ENCODE assay signal across 23 cellular contexts in the genomic region with DNA sequence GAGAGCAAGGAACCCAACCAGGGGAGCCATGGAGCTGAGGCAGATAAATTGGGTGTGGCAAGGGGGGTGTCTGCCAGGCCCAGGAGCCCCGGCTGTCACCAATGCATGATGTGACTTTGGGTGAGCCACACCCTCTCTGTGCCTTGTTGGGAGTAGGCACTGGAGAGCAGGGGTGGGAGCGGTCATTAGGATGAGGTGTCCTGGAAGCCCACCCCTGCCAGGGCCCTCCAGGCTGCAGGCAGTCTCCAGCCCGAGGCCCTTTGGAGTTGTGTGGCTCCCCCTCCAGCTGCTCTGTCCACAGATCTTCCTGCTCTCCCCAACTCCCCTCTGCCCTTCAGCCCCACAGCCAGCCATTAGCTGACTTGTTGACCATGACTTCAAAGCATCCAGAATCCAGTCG. TPM values are rescaled to one million over a fixed set of nuclear protein-coding genes. Genes with fewer than 3 reads are reported as not detected.
DNase-seq lines count a peak whose midpoint lies in the region; ATAC-seq, FAIRE-seq and TF ChIP-seq lines count a peak whose summit lies in the region.
"Had no signal": no experiment of that assay in that cellular context is flagged by ENCODE, and none has a peak within 500 bp of the region (broad histone marks: within the 10 kb centered on the region; RNA-seq: fewer than 3 reads in every experiment).

No MANE protein-coding gene starts in this region.

- peaks cover 13% of the 10 kb centered on the region for H3K4me1 Mint-ChIP-seq in activated T-helper 17 cell treated with anti-CD3 and anti-CD28 coated beads, Interleukin-2, amount 50 U/mL, for 72 hours

- H3K79me2 ChIP-seq in HepG2 (ENCODE audit: insufficient read depth, low read length), result peaks cover 33% of the 10 kb centered on the region
- no peaks in the 10 kb centered on the region for H3K79me2 ChIP-seq in trophoblast cell (ENCODE audit: control insufficient read depth, insufficient read depth, low read length, poor library complexity)

- no peaks in the 10 kb centered on the region; a peak in 1 of 5 replicates for H3K27me3 ChIP-seq in HepG2 (ENCODE audit: control insufficient read depth in 1 of 2, insufficient read depth in 2 of 2, low read length in 2 of 2)
- H3K27me3 ChIP-seq in right lobe of liver, result no peaks in the 10 kb centered on the region
- no peaks in the 10 kb centered on the region for H3K27me3 ChIP-seq in trophoblast cell (ENCODE audit: insufficient read depth, low read length)

- ATAC-seq in HepG2 (no peak), right lobe of liver (no peak), GM18517 (IDR thresholded peaks at IDR 0.05; ENCODE audit: unreplicated experiment) (no peak)
- ATAC-seq in activated T-helper 17 cell treated with anti-CD3 and anti-CD28 coated beads, Interleukin-2, amount 50 U/mL, for 72 hours (replicated peaks), result no peak
- ATAC-seq: A549, Panc1, SK-N-SH treated with all-trans-retinoic acid at 6 μM for 48 hours had no signal

- H3K27ac Mint-ChIP-seq in activated T-helper 17 cell treated with anti-CD3 and anti-CD28 coated beads, Interleukin-2, amount 50 U/mL, for 72 hours, result peak overlapping the region; percentile 43
- H3K27ac Mint-ChIP-seq: B cell, HFFc6 had no signal

- no peak for FAIRE-seq in HepG2 (lab: Jason Lieb, UNC)
- FAIRE-seq: A549 had no signal

- H3K9me3 Mint-ChIP-seq in activated T-helper 17 cell treated with anti-CD3 and anti-CD28 coated beads, Interleukin-2, amount 50 U/mL, for 72 hours, result peaks cover 4% of the 10 kb centered on the region
- H3K9me3 Mint-ChIP-seq: CD14-positive monocyte, HFFc6 had no signal

- TF ChIP-seq CTCF in HepG2 (CRISPR knock-in tag; IDR thresholded peaks at IDR 0.05) (no peak), right lobe of liver (IDR thresholded peaks at IDR 0.05) (no peak)

- no peak overlapping the region for H3K4ac ChIP-seq in trophoblast cell (ENCODE audit: low read depth, low read length)

- CTCF ChIA-PET in HepG2 (lab: Yijun Ruan, JAX; ENCODE audit: low intra/inter-chr PET ratio, low total read pairs), result no interaction called here

- no peak overlapping the region for H3K23ac ChIP-seq in trophoblast cell (ENCODE audit: low read length)

- no peak overlapping the region for H2AK5ac ChIP-seq in trophoblast cell (ENCODE audit: low read length)

- POLR2A ChIA-PET in HepG2 (lab: Yijun Ruan, JAX), result interaction anchor here (5.9 kb wide), 1 partner anchor 51 kb away, joined by 105 read pairs; no protein-coding TSS in a partner anchor

- no peak overlapping the region for H2BK12ac ChIP-seq in trophoblast cell (ENCODE audit: low read length)

- H3K36me3 ChIP-seq in HepG2 (replicated peaks in 1 of 2; ENCODE audit: control insufficient read depth in 1 of 2, insufficient read depth in 2 of 2, low read length in 2 of 2) (peaks cover 4 to 6% of the 10 kb centered on the region in 2 experiments; a peak in 2 of 5 replicates), right lobe of liver (no peaks in the 10 kb centered on the region), trophoblast cell (ENCODE audit: control insufficient read depth in 1 of 2, insufficient read depth in 2 of 2, low read length in 2 of 2) (no peaks in the 10 kb centered on the region)

- no peak overlapping the region for H4K12ac ChIP-seq in trophoblast cell (ENCODE audit: low read depth, low read length)

- no peak overlapping the region for H2BK5ac ChIP-seq in trophoblast cell (ENCODE audit: low read depth, low read length, poor library complexity)

- H3K4me3 Mint-ChIP-seq in activated T-helper 17 cell treated with anti-CD3 and anti-CD28 coated beads, Interleukin-2, amount 50 U/mL, for 72 hours, result no peak overlapping the region
- H3K4me3 Mint-ChIP-seq: B cell, CD14-positive monocyte, HFFc6 had no signal

- no peak overlapping the region for H3K14ac ChIP-seq in trophoblast cell (ENCODE audit: low read length)

- H3K9ac ChIP-seq in HepG2 (ENCODE audit: insufficient read depth, low read depth, low read length) (no peak overlapping the region), trophoblast cell (ENCODE audit: low read length) (no peak overlapping the region)

- no peaks in the 10 kb centered on the region for H3K79me1 ChIP-seq in trophoblast cell (ENCODE audit: low read length)

- H3K9me3 ChIP-seq in HepG2 (ENCODE audit: low read length), result no peaks in the 10 kb centered on the region
- no peaks in the 10 kb centered on the region for H3K9me3 ChIP-seq in right lobe of liver
- H3K9me3 ChIP-seq in trophoblast cell (ENCODE audit: insufficient read depth, low read depth, low read length), result peaks cover 2% of the 10 kb centered on the region
- H3K9me3 ChIP-seq: A549 had no signal

- H3K4me2 ChIP-seq in HepG2 (ENCODE audit: low read depth, low read length) (peak overlapping the region; percentile 74), trophoblast cell (ENCODE audit: low read length) (no peak overlapping the region)
- H3K4me2 ChIP-seq: A549 had no signal

- H2AFZ ChIP-seq in HepG2 (ENCODE audit: low read length), result no peak overlapping the region
- no peak overlapping the region for H2AFZ ChIP-seq in trophoblast cell (ENCODE audit: insufficient read depth, low read length, poor library complexity)

- TF ChIP-seq EP300 in HepG2 (IDR thresholded peaks at IDR 0.05; ENCODE audit: low read depth in 2 of 2, low read length in 2 of 2), result no peak
- no peak for TF ChIP-seq EP300 in HepG2 (CRISPR knock-in tag; IDR thresholded peaks at IDR 0.05; ENCODE audit: borderline replicate concordance)

- no peak overlapping the region for H4K8ac ChIP-seq in trophoblast cell (ENCODE audit: low read depth, low read length)

- intact Hi-C loops in HepG2 (cut with micrococcal nuclease; ENCODE audit: unreplicated experiment), result no loop called here
- intact Hi-C loops in right lobe of liver (cut with DNase I), result no loop called here

- H4K20me1 ChIP-seq in HepG2 (ENCODE audit: insufficient read depth, low read length), result 0 out of 2 replicates have a peak, but pooled peaks cover 2% of the 10 kb centered on the region

- H3K4me3 ChIP-seq in HepG2 (replicated peaks in 1 of 3; ENCODE audit: insufficient read depth in 1 of 3, low read depth in 2 of 3, low read length in 3 of 3), result no peak overlapping the region
- no peak overlapping the region for H3K4me3 ChIP-seq in right lobe of liver
- H3K4me3 ChIP-seq in trophoblast cell (ENCODE audit: low read depth, low read length), result no peak overlapping the region
- H3K4me3 ChIP-seq: A549 had no signal

- WGBS in HepG2 (ENCODE audit: low lambda C conversion rate), result 41% methylated on average over 2 of the region's 4 CpGs
- WGBS in right lobe of liver (ENCODE audit: insufficient coverage, low coverage, low lambda C conversion rate, missing lambda C conversion rate), result 33% methylated on average over 1 of the region's 4 CpGs
- WGBS in trophoblast cell (ENCODE audit: extremely low coverage, insufficient coverage, insufficient read length), result no CpG with 5 or more reads among the region's 4 CpGs

- TF ChIP-seq POLR2A in HepG2 (IDR thresholded peaks at IDR 0.05; ENCODE audit: insufficient read depth in 1 of 2, low read depth in 2 of 2, low read length in 2 of 2), result no peak
- no peak for TF ChIP-seq POLR2A in right lobe of liver (IDR thresholded peaks at IDR 0.05)

- no peak overlapping the region for H3K27ac ChIP-seq in HepG2 (ENCODE audit: extremely low read length, insufficient read depth, low read length)
- no peak overlapping the region for H3K27ac ChIP-seq in right lobe of liver
- no peak overlapping the region for H3K27ac ChIP-seq in trophoblast cell (ENCODE audit: low read depth, low read length)
- H3K27ac ChIP-seq: A549 had no signal

- H3K36me3 Mint-ChIP-seq in activated T-helper 17 cell treated with anti-CD3 and anti-CD28 coated beads, Interleukin-2, amount 50 U/mL, for 72 hours (ENCODE audit: low read depth), result peaks cover 18% of the 10 kb centered on the region

- no peak overlapping the region for H4K91ac ChIP-seq in trophoblast cell (ENCODE audit: low read depth, low read length)

- no TSS peak for BruUV-seq in HepG2 (replicated peaks; lab: Mats Ljungman, UMichigan)

- no peak overlapping the region for H3K18ac ChIP-seq in trophoblast cell (ENCODE audit: low read length)

- no peaks in the 10 kb centered on the region for H3K27me3 Mint-ChIP-seq in activated T-helper 17 cell treated with anti-CD3 and anti-CD28 coated beads, Interleukin-2, amount 50 U/mL, for 72 hours
- H3K27me3 Mint-ChIP-seq: B cell had no signal

- no peak overlapping the region for H2BK120ac ChIP-seq in trophoblast cell (ENCODE audit: insufficient read depth, low read length, poor library complexity)

- in situ Hi-C loops in HepG2 (cut with HindIII; ENCODE audit: extremely low pct_ligation_motif_present, low pct_unique_long_range_greater_than_20kb), result no loop called here

- H3K4me1 ChIP-seq in HepG2 (ENCODE audit: insufficient read depth, low read length) (peaks cover 28% of the 10 kb centered on the region), right lobe of liver (no peaks in the 10 kb centered on the region), trophoblast cell (ENCODE audit: control insufficient read depth in 1 of 2, insufficient read depth in 2 of 2, low read length in 2 of 2) (peaks cover 0 to 6% of the 10 kb centered on the region in 2 experiments)
- H3K4me1 ChIP-seq: A549 had no signal

- TF ChIP-seq RAD21 in HepG2 (CRISPR knock-in tag; IDR thresholded peaks at IDR 0.05), result no peak

- no peak for DNase-seq in HepG2 (ENCODE audit: low spot score)
- DNase-seq in right lobe of liver, result no peak
- peak; percentile 38 for DNase-seq in islet precursor cell
- DNase-seq in trophoblast cell, result no peak
- DNase-seq in SIG-M5 (lab: John Stamatoyannopoulos, UW), result no peak
- DNase-seq: DMS79; H7; HFFc6; KBM-7; NCI-H1105; NCI-H146; NCI-H2029; NCI-H226; NCI-H510A treated with DMSO at 0.1 percent for 48 hours; NCI-H748 treated with DMSO at 0.1 percent for 48 hours; NK-92 treated with Interleukin-12 subunit alpha and Interleukin-12 subunit beta, amount 100 ng/mL, for 24 hours had no signal

RNA-seq across cellular contexts. Expression of a gene that starts 11.4 kb away (rescaled TPM):
- total RNA-seq in HepG2 (2016; rRNA removed; fragmentation: Illumina TruSeq; extraction: Trizol), result 35.7 and 46.9 TPM in 2 replicates
- total RNA-seq in HepG2 (2016; cell fraction: cytosol; rRNA removed; fragmentation: Illumina TruSeq; extraction: Trizol; ENCODE audit: low read depth), result 13.1 and 13.9 TPM in 2 replicates
- 36.0 and 40.4 TPM in 2 replicates for total RNA-seq in HepG2 (2016; cell fraction: insoluble cytoplasmic fraction; rRNA removed; fragmentation: Illumina TruSeq; extraction: Trizol)
- total RNA-seq in HepG2 (2016; cell fraction: membrane; rRNA removed; fragmentation: Illumina TruSeq; extraction: Trizol), result 49.7 and 53.9 TPM in 2 replicates
- total RNA-seq in HepG2 (2016; cell fraction: nucleus; rRNA removed; fragmentation: Illumina TruSeq; extraction: Trizol), result 22.1 and 28.5 TPM in 2 replicates
- 24.0 and 26.3 TPM in 2 replicates for polyA plus RNA-seq in HepG2 (2011; rRNA removed)
- 19.7 and 23.1 TPM in 2 replicates for polyA plus RNA-seq in HepG2 (2011; cell fraction: cytosol; rRNA removed)
- 20.8 and 25.8 TPM in 2 replicates for polyA plus RNA-seq in HepG2 (2011; cell fraction: nucleus; rRNA removed)
- polyA plus RNA-seq in HepG2 (2012), result 21.5 and 22.7 TPM in 2 replicates
- polyA plus RNA-seq in HepG2 (2016; cell fraction: cytosol; fragmentation: Illumina TruSeq; extraction: Trizol; ENCODE audit: low read depth), result 15.4 and 17.8 TPM in 2 replicates
- polyA plus RNA-seq in HepG2 (2016; cell fraction: insoluble cytoplasmic fraction; fragmentation: Illumina TruSeq; extraction: Trizol; ENCODE audit: low read depth), result 34.6 and 40.6 TPM in 2 replicates
- 37.5 and 39.1 TPM in 2 replicates for polyA plus RNA-seq in HepG2 (2016; cell fraction: membrane; fragmentation: Illumina TruSeq; extraction: Trizol; ENCODE audit: low read depth)
- 26.6 and 29.1 TPM in 2 replicates for polyA plus RNA-seq in HepG2 (2016; cell fraction: nucleus; fragmentation: Illumina TruSeq; extraction: Trizol; ENCODE audit: insufficient read depth, low read depth)
- polyA minus RNA-seq in HepG2 (2011; rRNA and poly(A)+ RNA removed; ENCODE audit: low replicate concordance), result 0.21 and 25.1 TPM in 2 replicates
- polyA minus RNA-seq in HepG2 (2011; cell fraction: cytosol; rRNA and poly(A)+ RNA removed), result 15.5 and 16.9 TPM in 2 replicates
- 45.6 and 52.1 TPM in 2 replicates for polyA minus RNA-seq in HepG2 (2011; cell fraction: nucleus; rRNA and poly(A)+ RNA removed)
- total RNA-seq in right lobe of liver, result 1 to 10 TPM in 4 of 6 experiments, under 1 TPM in 2; 0.49 to 1.9 (median 1.5) TPM
- total RNA-seq in activated T-helper 17 cell treated with anti-CD3 and anti-CD28 coated beads, Interleukin-2, amount 50 U/mL, for 72 hours, result 10 to 100 TPM; 13.0 to 59.1 TPM
- polyA plus RNA-seq in trophoblast cell (2013), result 0.37 and 0.46 TPM in 2 replicates
- polyA plus RNA-seq: A549 had no signal

RNA-seq across cellular contexts. Expression of a gene that starts 52.8 kb away (rescaled TPM):
- total RNA-seq in HepG2 (2016; rRNA removed; fragmentation: Illumina TruSeq; extraction: Trizol) (5.8 and 6.5 TPM in 2 replicates), right lobe of liver (10 to 100 TPM in 4 of 6 experiments, 1 to 10 TPM in 2; 6.1 to 25.4 (median 10.5) TPM)
- 0.91 and 1.5 TPM in 2 replicates for total RNA-seq in HepG2 (2016; cell fraction: cytosol; rRNA removed; fragmentation: Illumina TruSeq; extraction: Trizol; ENCODE audit: low read depth)
- total RNA-seq in HepG2 (2016; cell fraction: insoluble cytoplasmic fraction; rRNA removed; fragmentation: Illumina TruSeq; extraction: Trizol), result 4.7 and 6.3 TPM in 2 replicates
- total RNA-seq in HepG2 (2016; cell fraction: membrane; rRNA removed; fragmentation: Illumina TruSeq; extraction: Trizol), result 2.0 and 2.5 TPM in 2 replicates
- 5.1 and 6.0 TPM in 2 replicates for total RNA-seq in HepG2 (2016; cell fraction: nucleus; rRNA removed; fragmentation: Illumina TruSeq; extraction: Trizol)
- polyA plus RNA-seq in HepG2 (2011; rRNA removed), result 2.6 and 4.1 TPM in 2 replicates
- polyA plus RNA-seq in HepG2 (2011; cell fraction: cytosol; rRNA removed), result 1.9 and 3.3 TPM in 2 replicates
- 10.6 and 13.3 TPM in 2 replicates for polyA plus RNA-seq in HepG2 (2011; cell fraction: nucleus; rRNA removed)
- polyA plus RNA-seq in HepG2 (2012), result 3.1 and 3.2 TPM in 2 replicates
- polyA plus RNA-seq in HepG2 (2016; cell fraction: cytosol; fragmentation: Illumina TruSeq; extraction: Trizol; ENCODE audit: low read depth), result 0.67 and 0.69 TPM in 2 replicates
- 4.3 and 4.6 TPM in 2 replicates for polyA plus RNA-seq in HepG2 (2016; cell fraction: insoluble cytoplasmic fraction; fragmentation: Illumina TruSeq; extraction: Trizol; ENCODE audit: low read depth)
- polyA plus RNA-seq in HepG2 (2016; cell fraction: membrane; fragmentation: Illumina TruSeq; extraction: Trizol; ENCODE audit: low read depth), result 1.1 and 1.5 TPM in 2 replicates
- 6.6 and 7.4 TPM in 2 replicates for polyA plus RNA-seq in HepG2 (2016; cell fraction: nucleus; fragmentation: Illumina TruSeq; extraction: Trizol; ENCODE audit: insufficient read depth, low read depth)
- 6.7 and 7.0 TPM in 2 replicates for polyA minus RNA-seq in HepG2 (2011; rRNA and poly(A)+ RNA removed; ENCODE audit: low replicate concordance)
- polyA minus RNA-seq in HepG2 (2011; cell fraction: cytosol; rRNA and poly(A)+ RNA removed), result 2.9 and 4.3 TPM in 2 replicates
- 8.6 and 13.1 TPM in 2 replicates for polyA minus RNA-seq in HepG2 (2011; cell fraction: nucleus; rRNA and poly(A)+ RNA removed)
- total RNA-seq in activated T-helper 17 cell treated with anti-CD3 and anti-CD28 coated beads, Interleukin-2, amount 50 U/mL, for 72 hours, result 10 to 100 TPM; 14.2 to 32.5 TPM
- polyA plus RNA-seq in trophoblast cell (2013), result 0.76 and 1.1 TPM in 2 replicates

RNA-seq across cellular contexts. Expression of a gene that starts 56.7 kb away (rescaled TPM):
- total RNA-seq in HepG2 (2016; rRNA removed; fragmentation: Illumina TruSeq; extraction: Trizol) (41.9 and 62.0 TPM in 2 replicates), right lobe of liver (under 1 TPM in 4 of 6 experiments, not detected in 2; 0.49 to 0.95 (median 0.76) TPM)
- total RNA-seq in HepG2 (2016; cell fraction: cytosol; rRNA removed; fragmentation: Illumina TruSeq; extraction: Trizol; ENCODE audit: low read depth), result 39.6 and 40.5 TPM in 2 replicates
- 44.1 and 62.5 TPM in 2 replicates for total RNA-seq in HepG2 (2016; cell fraction: insoluble cytoplasmic fraction; rRNA removed; fragmentation: Illumina TruSeq; extraction: Trizol)
- 34.8 and 38.7 TPM in 2 replicates for total RNA-seq in HepG2 (2016; cell fraction: membrane; rRNA removed; fragmentation: Illumina TruSeq; extraction: Trizol)
- 51.9 and 55.6 TPM in 2 replicates for total RNA-seq in HepG2 (2016; cell fraction: nucleus; rRNA removed; fragmentation: Illumina TruSeq; extraction: Trizol)
- 43.6 and 46.5 TPM in 2 replicates for polyA plus RNA-seq in HepG2 (2011; rRNA removed)
- polyA plus RNA-seq in HepG2 (2011; cell fraction: cytosol; rRNA removed), result 35.5 and 35.6 TPM in 2 replicates
- 32.7 and 33.7 TPM in 2 replicates for polyA plus RNA-seq in HepG2 (2011; cell fraction: nucleus; rRNA removed)
- 27.9 and 41.5 TPM in 2 replicates for polyA plus RNA-seq in HepG2 (2012)
- 38.5 and 45.0 TPM in 2 replicates for polyA plus RNA-seq in HepG2 (2016; cell fraction: cytosol; fragmentation: Illumina TruSeq; extraction: Trizol; ENCODE audit: low read depth)
- polyA plus RNA-seq in HepG2 (2016; cell fraction: insoluble cytoplasmic fraction; fragmentation: Illumina TruSeq; extraction: Trizol; ENCODE audit: low read depth), result 40.2 and 42.4 TPM in 2 replicates
- polyA plus RNA-seq in HepG2 (2016; cell fraction: membrane; fragmentation: Illumina TruSeq; extraction: Trizol; ENCODE audit: low read depth), result 30.8 and 35.2 TPM in 2 replicates
- 91.4 and 98.1 TPM in 2 replicates for polyA plus RNA-seq in HepG2 (2016; cell fraction: nucleus; fragmentation: Illumina TruSeq; extraction: Trizol; ENCODE audit: insufficient read depth, low read depth)
- 36.1 TPM in 1 of 2 replicates, not detected in the other for polyA minus RNA-seq in HepG2 (2011; rRNA and poly(A)+ RNA removed; ENCODE audit: low replicate concordance)
- polyA minus RNA-seq in HepG2 (2011; cell fraction: cytosol; rRNA and poly(A)+ RNA removed), result 9.9 and 12.2 TPM in 2 replicates
- polyA minus RNA-seq in HepG2 (2011; cell fraction: nucleus; rRNA and poly(A)+ RNA removed), result 15.6 and 18.9 TPM in 2 replicates
- total RNA-seq in activated T-helper 17 cell treated with anti-CD3 and anti-CD28 coated beads, Interleukin-2, amount 50 U/mL, for 72 hours, result not detected
- 0.12 and 0.28 TPM in 2 replicates for polyA plus RNA-seq in trophoblast cell (2013)
- total RNA-seq: B cell, HFFc6 had no signal
- polyA plus RNA-seq: A549 had no signal

Comparison
In these comparisons a context has a peak if more than half of its experiments do, and no peak if none do; other contexts are left out.
1. RNA of a gene that starts 11.4 kb away (total RNA-seq): 13.0 to 59.1 TPM in activated T-helper 17 cell treated with anti-CD3 and anti-CD28 coated beads, Interleukin-2, amount 50 U/mL, for 72 hours and 13.1 to 53.9 TPM in HepG2; 0.49 to 1.9 TPM in right lobe of liver; every median in the first group is over 4 times any median in the second.
2. RNA of a gene that starts 56.7 kb away (total RNA-seq): 34.8 to 62.5 TPM in HepG2; 0.49 to 0.95 TPM in right lobe of liver and not detected in activated T-helper 17 cell treated with anti-CD3 and anti-CD28 coated beads, Interleukin-2, amount 50 U/mL, for 72 hours; every median in the first group is over 10 times any median in the second.